Comparison of ENCODE assay signal across 21 cellular contexts in the genomic region with DNA sequence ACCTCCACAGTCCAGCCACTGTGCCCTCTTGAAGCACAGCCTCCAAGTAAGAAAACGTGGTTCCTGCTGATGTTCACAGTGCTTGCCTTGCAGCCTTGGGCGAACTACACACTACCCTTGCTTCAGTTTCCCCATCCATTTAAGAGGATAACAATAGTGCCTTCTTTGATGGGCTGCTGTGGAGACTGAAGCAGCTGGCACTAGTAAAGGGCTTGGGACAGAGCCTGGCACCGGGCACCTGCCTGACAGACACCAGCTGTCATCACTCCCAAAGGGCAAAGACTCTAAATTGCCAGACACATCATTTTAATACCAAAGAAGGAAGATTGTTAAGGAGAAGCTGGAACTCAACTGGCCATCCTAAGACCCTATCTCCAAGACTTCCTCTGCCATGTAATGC. TPM values are rescaled to one million over a fixed set of nuclear protein-coding genes. Genes with fewer than 3 reads are reported as not detected.
DNase-seq lines count a peak whose midpoint lies in the region; ATAC-seq and TF ChIP-seq lines count a peak whose summit lies in the region.
"Had no signal": no experiment of that assay in that cellular context is flagged by ENCODE, and none has a peak within 500 bp of the region (broad histone marks: within the 10 kb centered on the region; RNA-seq: fewer than 3 reads in every experiment).

No MANE protein-coding gene starts in this region.

- intact Hi-C loops in activated CD8-positive, alpha-beta T cell treated with anti-CD3 and anti-CD28 coated beads for 36 hours (cut with micrococcal nuclease), result no loop called here

- no peak overlapping the region for H3K27ac Mint-ChIP-seq in T-cell
- no peak overlapping the region for H3K27ac Mint-ChIP-seq in activated CD8-positive, alpha-beta T cell treated with anti-CD3 and anti-CD28 coated beads for 36 hours
- H3K27ac Mint-ChIP-seq: CD8-positive, alpha-beta T cell; IgD-negative memory B cell had no signal

- no peak overlapping the region for H3K4me3 Mint-ChIP-seq in T-cell
- H3K4me3 Mint-ChIP-seq in activated CD8-positive, alpha-beta T cell treated with anti-CD3 and anti-CD28 coated beads for 36 hours, result no peak overlapping the region
- H3K4me3 Mint-ChIP-seq: CD8-positive, alpha-beta T cell; IgD-negative memory B cell had no signal

- H3K27me3 Mint-ChIP-seq in T-cell, result no peaks in the 10 kb centered on the region
- H3K27me3 Mint-ChIP-seq in activated CD8-positive, alpha-beta T cell treated with anti-CD3 and anti-CD28 coated beads for 36 hours, result no peaks in the 10 kb centered on the region
- H3K27me3 Mint-ChIP-seq: IgD-negative memory B cell had no signal

- TF ChIP-seq CTCF in activated CD8-positive, alpha-beta T cell treated with anti-CD3 and anti-CD28 coated beads for 36 hours (IDR thresholded peaks at IDR 0.05), result no peak

- no peaks in the 10 kb centered on the region for H3K4me1 Mint-ChIP-seq in T-cell
- no peaks in the 10 kb centered on the region for H3K4me1 Mint-ChIP-seq in activated CD8-positive, alpha-beta T cell treated with anti-CD3 and anti-CD28 coated beads for 36 hours (ENCODE audit: low read depth)
- H3K4me1 Mint-ChIP-seq: IgD-negative memory B cell had no signal

- no peak for ATAC-seq in T-cell (replicated peaks in 1 of 4)
- ATAC-seq in activated CD8-positive, alpha-beta T cell treated with anti-CD3 and anti-CD28 coated beads for 36 hours, result no peak
- ATAC-seq: A549; CD8-positive, alpha-beta T cell had no signal

- H3K27me3 ChIP-seq in layer of hippocampus (ENCODE audit: control insufficient read depth, insufficient read depth, low read length), result no peaks in the 10 kb centered on the region
- H3K27me3 ChIP-seq: BLaER1 treated with 17β-estradiol and CSF1 and Interleukin-3, amounts not matched to agents 10 nM and 100 nM; Peyer's patch; SJCRH30 had no signal

- POLR2A ChIA-PET in T-cell (lab: Charles Lee), result no interaction called here
- POLR2A ChIA-PET in activated CD8-positive, alpha-beta T cell treated with anti-CD3 and anti-CD28 coated beads for 36 hours (lab: Charles Lee), result no interaction called here

- CTCF ChIA-PET in T-cell (lab: Charles Lee), result no interaction called here
- CTCF ChIA-PET in activated CD8-positive, alpha-beta T cell treated with anti-CD3 and anti-CD28 coated beads for 36 hours (lab: Charles Lee), result no interaction called here

- peaks cover 3 to 5% (median 4%) of the 10 kb centered on the region in 3 donors for H3K9me3 Mint-ChIP-seq in T-cell
- peaks cover 6% of the 10 kb centered on the region for H3K9me3 Mint-ChIP-seq in activated CD8-positive, alpha-beta T cell treated with anti-CD3 and anti-CD28 coated beads for 36 hours

- DNase-seq in NCI-H2171 (lab: John Stamatoyannopoulos, UW) (peak; percentile 11), caudate nucleus (lab: John Stamatoyannopoulos, UW) (peak in 16 of 61 donors; percentile 15 to 64 (median 38)), pons (ENCODE audit: low spot score) (peak; percentile 87), NCI-H748 (lab: John Stamatoyannopoulos, UW; ENCODE audit: unreplicated experiment) (no peak), AML-193 (lab: John Stamatoyannopoulos, UW) (no peak), T-cell (no peak)
- no peak for DNase-seq in activated CD8-positive, alpha-beta T cell treated with anti-CD3 and anti-CD28 coated beads for 36 hours
- DNase-seq: CD8-positive, alpha-beta T cell; DMS53; GDM1; NCI-H1105; NCI-H146; NCI-H2029 treated with DMSO at 0.1 percent for 48 hours; NCI-H446; NCI-H748 treated with DMSO at 0.1 percent for 48 hours; Peyer's patch; SJCRH30 had no signal

- H3K27ac ChIP-seq in caudate nucleus (ENCODE audit: low read depth, low read length) (peak overlapping the region; percentile 89), layer of hippocampus (ENCODE audit: low read depth, low read length) (peak overlapping the region; percentile 80)
- H3K27ac ChIP-seq: A549; BLaER1 treated with 17β-estradiol and CSF1 and Interleukin-3, amounts not matched to agents 10 nM and 100 nM; Peyer's patch; SJCRH30 had no signal

- no peaks in the 10 kb centered on the region for H3K36me3 Mint-ChIP-seq in T-cell
- no peaks in the 10 kb centered on the region for H3K36me3 Mint-ChIP-seq in activated CD8-positive, alpha-beta T cell treated with anti-CD3 and anti-CD28 coated beads for 36 hours (ENCODE audit: low read depth)
- H3K36me3 Mint-ChIP-seq: CD8-positive, alpha-beta T cell had no signal

RNA-seq across cellular contexts. Expression of gene C10orf90, which starts 3.1 kb away (rescaled TPM):
- total RNA-seq in T-cell, result not detected
- not detected for total RNA-seq in activated CD8-positive, alpha-beta T cell treated with anti-CD3 and anti-CD28 coated beads for 36 hours
- total RNA-seq: CD8-positive, alpha-beta T cell; Peyer's patch had no signal

Comparison
In these comparisons a context has a peak if more than half of its experiments do, and no peak if none do; other contexts are left out.
1. DNase-seq: peak in NCI-H2171 (single experiment) and pons (single experiment); none in NCI-H748 (single experiment), AML-193 (0 of 2), T-cell (0 of 34) and activated CD8-positive, alpha-beta T cell treated with anti-CD3 and anti-CD28 coated beads for 36 hours (single experiment).